4 cellular contexts compared by ENCODE assay signal in the genomic region with DNA sequence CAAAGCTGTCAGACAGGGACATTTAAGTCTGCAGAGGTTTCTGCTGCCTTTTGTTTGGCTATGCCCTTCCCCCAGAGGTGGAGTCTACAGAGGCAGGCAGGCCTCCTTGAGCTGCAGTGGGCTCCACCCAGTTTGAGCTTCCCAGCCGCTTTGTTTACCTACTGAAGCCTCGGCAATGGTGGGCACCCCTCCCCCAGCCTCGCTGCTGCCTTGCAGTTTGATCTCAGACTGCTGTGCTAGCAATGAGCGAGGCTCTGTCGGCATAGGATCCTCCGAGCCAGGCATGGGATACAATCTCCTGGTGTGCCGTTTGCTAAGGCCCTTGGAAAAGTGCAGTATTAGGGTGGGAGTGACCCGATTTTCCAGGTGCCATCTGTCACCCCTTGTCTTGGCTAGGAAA.
DNase-seq lines count a peak whose midpoint lies in the region; ATAC-seq, FAIRE-seq and TF ChIP-seq lines count a peak whose summit lies in the region.
"Not testable (repeated sequence)": the region's sequence is repeated elsewhere in the genome, so short reads cannot be mapped to it uniquely, and the experiment has no call there.

No MANE protein-coding gene starts in this region.

- not testable (repeated sequence) for H3K27ac Mint-ChIP-seq in chondrocyte (ENCODE audit: unreplicated experiment); endodermal cell

- H3K36me3 ChIP-seq in endodermal cell (ENCODE audit: control insufficient read depth, insufficient read depth, low read length); HepG2 (replicated peaks in 1 of 2; ENCODE audit: control insufficient read depth in 1 of 2, insufficient read depth in 2 of 2, low read length in 2 of 2); spleen: not testable (repeated sequence)

- H3K9me3 ChIP-seq in endodermal cell (ENCODE audit: control insufficient read depth, low read length): peaks cover 50% of the 10 kb centered on the region
- H3K9me3 ChIP-seq in HepG2 (ENCODE audit: low read length): peaks cover 17% of the 10 kb centered on the region
- H3K9me3 ChIP-seq in spleen: peaks cover 0 to 33% (median 17%) of the 10 kb centered on the region in 8 donors

- not testable (repeated sequence) for H3K9ac ChIP-seq in endodermal cell (ENCODE audit: extremely low read depth, low read length, poor library complexity, severe bottlenecking); HepG2 (ENCODE audit: insufficient read depth, low read depth, low read length)

- not testable (repeated sequence) for TF ChIP-seq EP300 in HepG2 (IDR thresholded peaks at IDR 0.05; ENCODE audit: low read depth in 2 of 2, low read length in 2 of 2); HepG2 (CRISPR knock-in tag; IDR thresholded peaks at IDR 0.05; ENCODE audit: borderline replicate concordance)

- DNase-seq in chondrocyte (ENCODE audit: low spot score) (peak; percentile 48), spleen (peak; percentile 54)
- not testable (repeated sequence) for DNase-seq in endodermal cell; HepG2 (ENCODE audit: low spot score)

- not testable (repeated sequence) for TF ChIP-seq POLR2A in HepG2 (IDR thresholded peaks at IDR 0.05; ENCODE audit: insufficient read depth in 1 of 2, low read depth in 2 of 2, low read length in 2 of 2); spleen (IDR thresholded peaks at IDR 0.05)

- not testable (repeated sequence) for H3K27ac ChIP-seq in endodermal cell (ENCODE audit: low read depth, low read length); HepG2 (ENCODE audit: extremely low read length, insufficient read depth, low read length); spleen

- H3K4me1 Mint-ChIP-seq in chondrocyte (ENCODE audit: low read depth); endodermal cell: not testable (repeated sequence)

- not testable (repeated sequence) for H4K20me1 ChIP-seq in HepG2 (ENCODE audit: insufficient read depth, low read length)

- not testable (repeated sequence) for H3K27me3 Mint-ChIP-seq in chondrocyte (ENCODE audit: low read depth); endodermal cell (ENCODE audit: insufficient read depth)

- H3K27me3 ChIP-seq in endodermal cell (ENCODE audit: control insufficient read depth, insufficient read depth, low read length, poor library complexity, severe bottlenecking); HepG2 (ENCODE audit: control insufficient read depth in 1 of 2, insufficient read depth in 2 of 2, low read length in 2 of 2); spleen (replicated peaks in 1 of 7): not testable (repeated sequence)

- intact Hi-C loops in HepG2 (cut with micrococcal nuclease; ENCODE audit: unreplicated experiment); spleen (cut with DNase I; ENCODE audit: low total_unique reads): not testable (repeated sequence)

- ATAC-seq in HepG2: not testable (repeated sequence)

- peaks cover 11% of the 10 kb centered on the region for H3K36me3 Mint-ChIP-seq in chondrocyte (ENCODE audit: low read depth)
- H3K36me3 Mint-ChIP-seq in endodermal cell (ENCODE audit: low read depth): peaks cover 17% of the 10 kb centered on the region

- peak overlapping the region; percentile 14 for H3K4me3 ChIP-seq in endodermal cell (ENCODE audit: low read length)
- H3K4me3 ChIP-seq in HepG2 (replicated peaks in 1 of 3; ENCODE audit: insufficient read depth in 1 of 3, low read depth in 2 of 3, low read length in 3 of 3); spleen: not testable (repeated sequence)

- in situ Hi-C loops in HepG2 (cut with HindIII; ENCODE audit: extremely low pct_ligation_motif_present, low pct_unique_long_range_greater_than_20kb): not testable (repeated sequence)

- FAIRE-seq in HepG2 (lab: Jason Lieb, UNC): not testable (repeated sequence)

- H3K4me3 Mint-ChIP-seq in chondrocyte (ENCODE audit: unreplicated experiment); endodermal cell: not testable (repeated sequence)

- BruUV-seq in HepG2 (replicated peaks; lab: Mats Ljungman, UMichigan): not testable (repeated sequence)

- H3K4me1 ChIP-seq in endodermal cell (ENCODE audit: control insufficient read depth, insufficient read depth, low read length); HepG2 (ENCODE audit: insufficient read depth, low read length); spleen: not testable (repeated sequence)

- TF ChIP-seq RAD21 in HepG2 (CRISPR knock-in tag; IDR thresholded peaks at IDR 0.05): not testable (repeated sequence)

- not testable (repeated sequence) for H3K79me2 ChIP-seq in HepG2 (ENCODE audit: insufficient read depth, low read length)

- CTCF ChIA-PET in HepG2 (lab: Yijun Ruan, JAX; ENCODE audit: low intra/inter-chr PET ratio, low total read pairs): not testable (repeated sequence)

- POLR2A ChIA-PET in HepG2 (lab: Yijun Ruan, JAX): not testable (repeated sequence)

- TF ChIP-seq CTCF in chondrocyte (IDR thresholded peaks at IDR 0.05); endodermal cell (conservative IDR thresholded peaks at IDR 0.05); HepG2 (CRISPR knock-in tag; IDR thresholded peaks at IDR 0.05); spleen (IDR thresholded peaks at IDR 0.05 in 8 of 11, conservative IDR thresholded peaks at IDR 0.05 in 3 of 11): not testable (repeated sequence)

- H3K9me3 Mint-ChIP-seq in chondrocyte (ENCODE audit: low read depth) (peaks cover 28% of the 10 kb centered on the region), endodermal cell (peaks cover 62% of the 10 kb centered on the region)

- not testable (repeated sequence) for H3K4me2 ChIP-seq in HepG2 (ENCODE audit: low read depth, low read length)

- WGBS in endodermal cell (ENCODE audit: insufficient coverage in 1 of 2, insufficient read length in 1 of 2), 2 experiments: 93 to 97% methylated on average over 6 to 8 of the region's 8 CpGs
- 0% methylated on average over 2 of the region's 8 CpGs for WGBS in HepG2 (ENCODE audit: low lambda C conversion rate)
- whole genome bisulfite sequencing in spleen, 5 donors: 91 to 97% (median 92%) methylated on average over 8 of the region's 8 CpGs

- H2AFZ ChIP-seq in HepG2 (ENCODE audit: low read length): not testable (repeated sequence)

TF ChIP-seq in HepG2, 621 proteins besides CTCF, POLR2A, EP300 and RAD21:
- TF ChIP-seq, protein P1, sequence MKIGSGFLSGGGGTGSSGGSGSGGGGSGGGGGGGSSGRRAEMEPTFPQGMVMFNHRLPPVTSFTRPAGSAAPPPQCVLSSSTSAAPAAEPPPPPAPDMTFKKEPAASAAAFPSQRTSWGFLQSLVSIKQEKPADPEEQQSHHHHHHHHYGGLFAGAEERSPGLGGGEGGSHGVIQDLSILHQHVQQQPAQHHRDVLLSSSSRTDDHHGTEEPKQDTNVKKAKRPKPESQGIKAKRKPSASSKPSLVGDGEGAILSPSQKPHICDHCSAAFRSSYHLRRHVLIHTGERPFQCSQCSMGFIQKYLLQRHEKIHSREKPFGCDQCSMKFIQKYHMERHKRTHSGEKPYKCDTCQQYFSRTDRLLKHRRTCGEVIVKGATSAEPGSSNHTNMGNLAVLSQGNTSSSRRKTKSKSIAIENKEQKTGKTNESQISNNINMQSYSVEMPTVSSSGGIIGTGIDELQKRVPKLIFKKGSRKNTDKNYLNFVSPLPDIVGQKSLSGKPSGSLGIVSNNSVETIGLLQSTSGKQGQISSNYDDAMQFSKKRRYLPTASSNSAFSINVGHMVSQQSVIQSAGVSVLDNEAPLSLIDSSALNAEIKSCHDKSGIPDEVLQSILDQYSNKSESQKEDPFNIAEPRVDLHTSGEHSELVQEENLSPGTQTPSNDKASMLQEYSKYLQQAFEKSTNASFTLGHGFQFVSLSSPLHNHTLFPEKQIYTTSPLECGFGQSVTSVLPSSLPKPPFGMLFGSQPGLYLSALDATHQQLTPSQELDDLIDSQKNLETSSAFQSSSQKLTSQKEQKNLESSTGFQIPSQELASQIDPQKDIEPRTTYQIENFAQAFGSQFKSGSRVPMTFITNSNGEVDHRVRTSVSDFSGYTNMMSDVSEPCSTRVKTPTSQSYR (CRISPR knock-in tag; IDR thresholded peaks at IDR 0.05; ENCODE audit: borderline replicate concordance): peak; percentile 56; the same call in 1 of the 2 replicates
